ENCODE assay signal across 10 cellular contexts in the genomic region with DNA sequence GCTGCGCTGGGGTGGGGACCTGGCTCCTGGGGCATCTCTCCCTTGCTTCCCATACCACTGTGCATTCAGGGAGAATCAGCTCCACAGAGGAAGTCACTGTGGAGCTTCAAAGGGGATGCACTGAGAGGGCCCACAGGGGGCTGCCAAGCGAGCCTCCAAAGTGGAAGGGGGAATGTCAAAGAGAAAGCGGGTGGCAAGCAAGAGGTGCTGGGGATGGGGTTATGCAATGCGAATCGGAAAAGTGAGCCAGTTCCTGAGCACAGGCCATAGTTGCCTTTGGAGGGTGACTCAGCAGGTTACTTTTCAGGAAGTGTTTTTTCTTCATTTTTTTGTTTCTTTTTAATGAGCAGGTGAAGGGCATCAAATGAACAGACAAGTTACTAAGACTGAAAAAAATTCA. TPM values are rescaled to one million over a fixed set of nuclear protein-coding genes. Genes with fewer than 3 reads are reported as not detected.
A peak's percentile ranks its signal among the peaks of the same experiment; 100 is the strongest.
DNase-seq lines count a peak whose midpoint lies in the region; TF ChIP-seq lines count a peak whose summit lies in the region.
"Had no signal": no experiment of that assay in that cellular context is flagged by ENCODE, and none has a peak within 500 bp of the region (broad histone marks: within the 10 kb centered on the region; RNA-seq: fewer than 3 reads in every experiment).

No MANE protein-coding gene starts in this region.

- peak overlapping the region; percentile 15 for H3K18ac ChIP-seq in neuronal stem cell (ENCODE audit: low read length)

- H4K91ac ChIP-seq in neuronal stem cell (ENCODE audit: low read depth, low read length, poor library complexity) = no peak overlapping the region

- H2AFZ ChIP-seq in mammary epithelial cell (ENCODE audit: low read depth, low read length) (peak overlapping the region; percentile 71), neuronal stem cell (ENCODE audit: low read length) (no peak overlapping the region)

- no peak for TF ChIP-seq CTCF in mammary epithelial cell (conservative IDR thresholded peaks at IDR 0.05 in 1 of 2, IDR thresholded peaks at IDR 0.05 in 1 of 2; ENCODE audit: extremely low read depth in 1 of 2, insufficient read depth in 1 of 2, low read depth in 1 of 2, low read length in 2 of 2)

- H2BK5ac ChIP-seq in neuronal stem cell (ENCODE audit: low read length) = no peak overlapping the region

- H3K4me3 ChIP-seq in mammary epithelial cell (replicated peaks in 1 of 3; ENCODE audit: insufficient read depth in 1 of 3, low read depth in 2 of 3, low read length in 3 of 3) (no peak overlapping the region), neuronal stem cell (ENCODE audit: low read length in 2 of 2) (no peak overlapping the region)

- H3K27ac ChIP-seq in mammary epithelial cell (ENCODE audit: insufficient read depth, low read depth, low read length) (peak overlapping the region; percentile 19), neuronal stem cell (replicated peaks; ENCODE audit: low read length) (no peak overlapping the region)
- H3K27ac ChIP-seq: 22Rv1 had no signal

- dilution Hi-C loops in mammary epithelial cell (cut with HindIII; ENCODE audit: low sequenced_read_pairs) = loop anchor here (25.0 kb wide), 1 partner anchor 145 kb away; no protein-coding TSS in a partner anchor

- in situ Hi-C loops in mammary epithelial cell (cut with MboI; ENCODE audit: low sequenced_read_pairs in 2 of 2) = loop anchor here in 1 of 2 donors (10.0 kb wide), 1 partner anchor 57 kb away; no protein-coding TSS in a partner anchor

- H3K27me3 ChIP-seq in mammary epithelial cell (ENCODE audit: insufficient read depth, low read length) (no peaks in the 10 kb centered on the region), neuronal stem cell (ENCODE audit: control insufficient read depth in 3 of 3, insufficient read depth in 3 of 3, low read depth in 1 of 3, low read length in 3 of 3) (peaks cover 0 to 2% (median 0%) of the 10 kb centered on the region in 3 experiments)

- no peak overlapping the region for H2BK120ac ChIP-seq in neuronal stem cell (ENCODE audit: low read depth, low read length)

- CTCF ChIA-PET in mammary epithelial cell (lab: Charles Lee; ENCODE audit: low non-redundant PET) = no interaction called here

- H2AK5ac ChIP-seq in neuronal stem cell (ENCODE audit: low read depth, low read length) = no peak overlapping the region

- H3K23ac ChIP-seq in neuronal stem cell (ENCODE audit: low read depth, low read length, poor library complexity) = no peak overlapping the region

- no TSS peak for BruUV-seq in mammary epithelial cell (replicated peaks; lab: Mats Ljungman, UMichigan)

- H4K20me1 ChIP-seq in mammary epithelial cell (ENCODE audit: insufficient read depth, low read length) = no peaks in the 10 kb centered on the region

- H3K4me2 ChIP-seq in mammary epithelial cell (ENCODE audit: insufficient read depth, low read depth, low read length) (no peak overlapping the region), neuronal stem cell (ENCODE audit: insufficient read depth, low read length, poor library complexity, severe bottlenecking) (no peak overlapping the region)

- no peak overlapping the region for H4K8ac ChIP-seq in neuronal stem cell (ENCODE audit: low read depth, low read length)

- H3K4me1 ChIP-seq in mammary epithelial cell (ENCODE audit: insufficient read depth, low read length) = peaks cover 42% of the 10 kb centered on the region
- H3K4me1 ChIP-seq in neuronal stem cell (ENCODE audit: control insufficient read depth in 2 of 2, insufficient read depth in 1 of 2, low read depth in 1 of 2, low read length in 2 of 2) = peaks cover 0 to 5% of the 10 kb centered on the region in 2 donors

- no peak overlapping the region for H2BK15ac ChIP-seq in neuronal stem cell (ENCODE audit: low read length)

- H2BK12ac ChIP-seq in neuronal stem cell (ENCODE audit: low read length) = no peak overlapping the region

- no peaks in the 10 kb centered on the region for H3K79me1 ChIP-seq in neuronal stem cell (ENCODE audit: low read depth, low read length)

- peak; percentile 24 for DNase-seq in DMS 273 (lab: John Stamatoyannopoulos, UW; ENCODE audit: unreplicated experiment)
- no peak for DNase-seq in DMS 273 treated with DMSO at 0.1 percent for 48 hours (lab: John Stamatoyannopoulos, UW)
- peak; percentile 45 for DNase-seq in NCI-H226
- peak; percentile 68 for DNase-seq in mammary epithelial cell
- no peak for DNase-seq in neuronal stem cell (ENCODE audit: low spot score)
- DNase-seq in NCI-H2029 treated with DMSO at 0.1 percent for 48 hours (lab: John Stamatoyannopoulos, UW) = no peak
- no peak for DNase-seq in NCI-H2227 treated with DMSO at 0.1 percent for 48 hours (lab: John Stamatoyannopoulos, UW)
- DNase-seq in putamen (ENCODE audit: low spot score) = no peak
- DNase-seq: activated effector memory CD4-positive, alpha-beta T cell treated with anti-CD3 and anti-CD28 coated beads, Interleukin-2, amount 50 U/mL, for 16 hours had no signal

- H3K79me2 ChIP-seq in mammary epithelial cell (ENCODE audit: insufficient read depth, low read length) = no peaks in the 10 kb centered on the region

- no peak overlapping the region for H3K9ac ChIP-seq in mammary epithelial cell (ENCODE audit: insufficient read depth, low read length)
- H3K9ac ChIP-seq in neuronal stem cell (ENCODE audit: low read depth, low read length, poor library complexity) = no peak overlapping the region

- 62% methylated on average over 5 of the region's 5 CpGs for WGBS in mammary epithelial cell (ENCODE audit: low coverage, missing lambda C conversion rate)
- no CpG with 5 or more reads among the region's 5 CpGs for WGBS in neuronal stem cell (ENCODE audit: extremely low coverage in 2 of 2, insufficient read length in 2 of 2, insufficient replicate concordance in 1 of 2), 2 donors

- intact Hi-C loops in mammary epithelial cell (cut with micrococcal nuclease) = no loop called here

- H3K9me3 ChIP-seq in mammary epithelial cell (replicated peaks; ENCODE audit: insufficient read depth, low read length) (peaks cover 5% of the 10 kb centered on the region), neuronal stem cell (replicated peaks in 1 of 2; ENCODE audit: control insufficient read depth in 2 of 2, insufficient read depth in 1 of 2, low read depth in 1 of 2, low read length in 2 of 2) (no peaks in the 10 kb centered on the region)

- H3K14ac ChIP-seq in neuronal stem cell (ENCODE audit: low read length) = no peak overlapping the region

- H3K36me3 ChIP-seq in mammary epithelial cell (ENCODE audit: insufficient read depth, low read length) = no peaks in the 10 kb centered on the region
- no peaks in the 10 kb centered on the region for H3K36me3 ChIP-seq in neuronal stem cell (replicated peaks in 1 of 2; ENCODE audit: control insufficient read depth in 2 of 2, insufficient read depth in 2 of 2, low read length in 2 of 2)

- no peak overlapping the region for H3K4ac ChIP-seq in neuronal stem cell (ENCODE audit: low read length)

RNA-seq across cellular contexts. Expression of a gene that starts 17.6 kb away (rescaled TPM):
- total RNA-seq in mammary epithelial cell = 10 to 100 TPM; 17.8 to 34.3 TPM
- polyA plus RNA-seq in mammary epithelial cell = 14.4 TPM
- polyA minus RNA-seq in mammary epithelial cell = 4.2 TPM
- polyA plus RNA-seq in neuronal stem cell (2013, experiment 1 of 2) = 1.5 TPM
- 1.6 TPM for polyA plus RNA-seq in neuronal stem cell (2013, experiment 2 of 2)

Comparison
In these comparisons a context has a peak if more than half of its experiments do, and no peak if none do; other contexts are left out.
1. DNase-seq: peak in DMS 273 (single experiment), NCI-H226 (single experiment) and mammary epithelial cell (single experiment); none in DMS 273 treated with DMSO at 0.1 percent for 48 hours (single experiment), neuronal stem cell (single experiment), NCI-H2029 treated with DMSO at 0.1 percent for 48 hours (single experiment), NCI-H2227 treated with DMSO at 0.1 percent for 48 hours (single experiment) and putamen (single experiment).